ENCODE assay signal across 5 cellular contexts in the genomic region with DNA sequence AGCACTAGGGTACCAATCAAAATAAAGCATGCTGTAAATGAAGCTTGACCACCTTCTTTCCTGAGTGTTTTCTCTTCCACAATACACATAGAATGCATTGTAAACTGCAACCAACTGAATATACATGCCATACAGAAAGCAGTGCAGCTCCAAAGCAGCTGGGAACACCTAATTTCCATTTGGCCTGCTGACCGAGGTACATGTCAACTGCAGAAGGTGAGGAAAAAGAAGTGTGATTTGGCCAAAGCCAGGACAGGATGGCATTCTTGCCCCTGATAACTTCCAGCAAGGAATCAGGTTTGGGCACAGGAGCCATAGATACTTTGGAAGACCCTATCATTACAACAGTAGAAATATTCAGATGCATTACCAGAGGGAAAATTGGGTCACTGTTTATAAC.
"Had no signal": no experiment of that assay in that cellular context is flagged by ENCODE, and none has a peak within 500 bp of the region (broad histone marks: within the 10 kb centered on the region; RNA-seq: fewer than 3 reads in every experiment).

No MANE protein-coding gene starts in this region.

- DNase-seq: H9, HCEC 1CT had no signal

- H3K27ac ChIP-seq: HL-60 had no signal

- H3K4me3 ChIP-seq: GM23338 had no signal

- ATAC-seq: GM23338, HepG2 had no signal
